Comparison of ENCODE assay signal across 1 cellular context in genomic region chr1:172185206-172185605, GRCh38.
TF ChIP-seq lines count a peak whose summit lies in the region.

No MANE protein-coding gene starts in this region.

TF ChIP-seq in GM12878, 131 proteins besides CTCF, POLR2A, EP300 and RAD21 (continued from another document and continues in another):
- TF ChIP-seq, protein P1, sequence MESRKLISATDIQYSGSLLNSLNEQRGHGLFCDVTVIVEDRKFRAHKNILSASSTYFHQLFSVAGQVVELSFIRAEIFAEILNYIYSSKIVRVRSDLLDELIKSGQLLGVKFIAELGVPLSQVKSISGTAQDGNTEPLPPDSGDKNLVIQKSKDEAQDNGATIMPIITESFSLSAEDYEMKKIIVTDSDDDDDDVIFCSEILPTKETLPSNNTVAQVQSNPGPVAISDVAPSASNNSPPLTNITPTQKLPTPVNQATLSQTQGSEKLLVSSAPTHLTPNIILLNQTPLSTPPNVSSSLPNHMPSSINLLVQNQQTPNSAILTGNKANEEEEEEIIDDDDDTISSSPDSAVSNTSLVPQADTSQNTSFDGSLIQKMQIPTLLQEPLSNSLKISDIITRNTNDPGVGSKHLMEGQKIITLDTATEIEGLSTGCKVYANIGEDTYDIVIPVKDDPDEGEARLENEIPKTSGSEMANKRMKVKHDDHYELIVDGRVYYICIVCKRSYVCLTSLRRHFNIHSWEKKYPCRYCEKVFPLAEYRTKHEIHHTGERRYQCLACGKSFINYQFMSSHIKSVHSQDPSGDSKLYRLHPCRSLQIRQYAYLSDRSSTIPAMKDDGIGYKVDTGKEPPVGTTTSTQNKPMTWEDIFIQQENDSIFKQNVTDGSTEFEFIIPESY (IDR thresholded peaks at IDR 0.05): no peak
- TF ChIP-seq ZSCAN29 (IDR thresholded peaks at IDR 0.05): no peak
- TF ChIP-seq WRNIP1 (IDR thresholded peaks at IDR 0.05; ENCODE audit: borderline replicate concordance, low read depth, low read length): no peak
- TF ChIP-seq NFXL1 (IDR thresholded peaks at IDR 0.05; ENCODE audit: borderline replicate concordance): no peak
- TF ChIP-seq MYB (IDR thresholded peaks at IDR 0.05; ENCODE audit: borderline replicate concordance, low read depth, low read length): no peak
- TF ChIP-seq TAF1 (IDR thresholded peaks at IDR 0.05; ENCODE audit: borderline replicate concordance, low read depth, low read length): no peak
- TF ChIP-seq STAT3 (IDR thresholded peaks at IDR 0.05; ENCODE audit: low read depth, low read length): 0 out of 2 replicates have a peak, but pooled peaks have one; percentile 38
- TF ChIP-seq JUNB (IDR thresholded peaks at IDR 0.05): no peak
- no peak for TF ChIP-seq BCL3 (IDR thresholded peaks at IDR 0.05; ENCODE audit: borderline replicate concordance, insufficient read depth, low read depth, low read length, poor library complexity, severe bottlenecking)
- no peak for TF ChIP-seq GABPA (IDR thresholded peaks at IDR 0.05; ENCODE audit: low read depth)
- no peak for TF ChIP-seq ZNF274 (IDR thresholded peaks at IDR 0.05; ENCODE audit: insufficient read depth, insufficient read length)
- TF ChIP-seq NKRF (conservative IDR thresholded peaks at IDR 0.05): no peak
- peak; percentile 38 for TF ChIP-seq SKIL (IDR thresholded peaks at IDR 0.05; ENCODE audit: low read depth, poor library complexity, severe bottlenecking)
- peak; percentile 68; the same call in 1 of the 2 replicates for TF ChIP-seq RELB (IDR thresholded peaks at IDR 0.05; ENCODE audit: low read depth)
- TF ChIP-seq, protein P2, sequence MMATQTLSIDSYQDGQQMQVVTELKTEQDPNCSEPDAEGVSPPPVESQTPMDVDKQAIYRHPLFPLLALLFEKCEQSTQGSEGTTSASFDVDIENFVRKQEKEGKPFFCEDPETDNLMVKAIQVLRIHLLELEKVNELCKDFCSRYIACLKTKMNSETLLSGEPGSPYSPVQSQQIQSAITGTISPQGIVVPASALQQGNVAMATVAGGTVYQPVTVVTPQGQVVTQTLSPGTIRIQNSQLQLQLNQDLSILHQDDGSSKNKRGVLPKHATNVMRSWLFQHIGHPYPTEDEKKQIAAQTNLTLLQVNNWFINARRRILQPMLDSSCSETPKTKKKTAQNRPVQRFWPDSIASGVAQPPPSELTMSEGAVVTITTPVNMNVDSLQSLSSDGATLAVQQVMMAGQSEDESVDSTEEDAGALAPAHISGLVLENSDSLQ (IDR thresholded peaks at IDR 0.05): no peak
- no peak for TF ChIP-seq TCF3 (IDR thresholded peaks at IDR 0.05; ENCODE audit: borderline replicate concordance, insufficient read depth, low read depth, low read length)
- 0 out of 2 replicates have a peak, but pooled peaks have one; percentile 49 for TF ChIP-seq GATAD2B (conservative IDR thresholded peaks at IDR 0.05; ENCODE audit: low read depth)
- TF ChIP-seq ZNF24 (IDR thresholded peaks at IDR 0.05): peak; percentile 81
- 0 out of 3 replicates have a peak, but pooled peaks have one; percentile 28 for TF ChIP-seq POU2F2 (IDR thresholded peaks at IDR 0.05; ENCODE audit: borderline replicate concordance, low read depth, low read length)
- TF ChIP-seq, protein P3, sequence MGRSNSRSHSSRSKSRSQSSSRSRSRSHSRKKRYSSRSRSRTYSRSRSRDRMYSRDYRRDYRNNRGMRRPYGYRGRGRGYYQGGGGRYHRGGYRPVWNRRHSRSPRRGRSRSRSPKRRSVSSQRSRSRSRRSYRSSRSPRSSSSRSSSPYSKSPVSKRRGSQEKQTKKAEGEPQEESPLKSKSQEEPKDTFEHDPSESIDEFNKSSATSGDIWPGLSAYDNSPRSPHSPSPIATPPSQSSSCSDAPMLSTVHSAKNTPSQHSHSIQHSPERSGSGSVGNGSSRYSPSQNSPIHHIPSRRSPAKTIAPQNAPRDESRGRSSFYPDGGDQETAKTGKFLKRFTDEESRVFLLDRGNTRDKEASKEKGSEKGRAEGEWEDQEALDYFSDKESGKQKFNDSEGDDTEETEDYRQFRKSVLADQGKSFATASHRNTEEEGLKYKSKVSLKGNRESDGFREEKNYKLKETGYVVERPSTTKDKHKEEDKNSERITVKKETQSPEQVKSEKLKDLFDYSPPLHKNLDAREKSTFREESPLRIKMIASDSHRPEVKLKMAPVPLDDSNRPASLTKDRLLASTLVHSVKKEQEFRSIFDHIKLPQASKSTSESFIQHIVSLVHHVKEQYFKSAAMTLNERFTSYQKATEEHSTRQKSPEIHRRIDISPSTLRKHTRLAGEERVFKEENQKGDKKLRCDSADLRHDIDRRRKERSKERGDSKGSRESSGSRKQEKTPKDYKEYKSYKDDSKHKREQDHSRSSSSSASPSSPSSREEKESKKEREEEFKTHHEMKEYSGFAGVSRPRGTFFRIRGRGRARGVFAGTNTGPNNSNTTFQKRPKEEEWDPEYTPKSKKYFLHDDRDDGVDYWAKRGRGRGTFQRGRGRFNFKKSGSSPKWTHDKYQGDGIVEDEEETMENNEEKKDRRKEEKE (IDR thresholded peaks at IDR 0.05): no peak
- TF ChIP-seq CHD1 (IDR thresholded peaks at IDR 0.05; ENCODE audit: low read depth, low read length): no peak
- 0 out of 2 replicates have a peak, but pooled peaks have one; percentile 41 for TF ChIP-seq CBX5 (IDR thresholded peaks at IDR 0.05; ENCODE audit: low read depth)
- TF ChIP-seq ATF3 (IDR thresholded peaks at IDR 0.05; ENCODE audit: borderline replicate concordance, extremely low read depth, low read depth, low read length): no peak
- TF ChIP-seq SMARCA5 (IDR thresholded peaks at IDR 0.05): no peak
- no peak for TF ChIP-seq CBX3 (IDR thresholded peaks at IDR 0.05; ENCODE audit: borderline replicate concordance, low read depth)
- TF ChIP-seq PML (IDR thresholded peaks at IDR 0.05; ENCODE audit: low read length): no peak
- TF ChIP-seq, protein P4, sequence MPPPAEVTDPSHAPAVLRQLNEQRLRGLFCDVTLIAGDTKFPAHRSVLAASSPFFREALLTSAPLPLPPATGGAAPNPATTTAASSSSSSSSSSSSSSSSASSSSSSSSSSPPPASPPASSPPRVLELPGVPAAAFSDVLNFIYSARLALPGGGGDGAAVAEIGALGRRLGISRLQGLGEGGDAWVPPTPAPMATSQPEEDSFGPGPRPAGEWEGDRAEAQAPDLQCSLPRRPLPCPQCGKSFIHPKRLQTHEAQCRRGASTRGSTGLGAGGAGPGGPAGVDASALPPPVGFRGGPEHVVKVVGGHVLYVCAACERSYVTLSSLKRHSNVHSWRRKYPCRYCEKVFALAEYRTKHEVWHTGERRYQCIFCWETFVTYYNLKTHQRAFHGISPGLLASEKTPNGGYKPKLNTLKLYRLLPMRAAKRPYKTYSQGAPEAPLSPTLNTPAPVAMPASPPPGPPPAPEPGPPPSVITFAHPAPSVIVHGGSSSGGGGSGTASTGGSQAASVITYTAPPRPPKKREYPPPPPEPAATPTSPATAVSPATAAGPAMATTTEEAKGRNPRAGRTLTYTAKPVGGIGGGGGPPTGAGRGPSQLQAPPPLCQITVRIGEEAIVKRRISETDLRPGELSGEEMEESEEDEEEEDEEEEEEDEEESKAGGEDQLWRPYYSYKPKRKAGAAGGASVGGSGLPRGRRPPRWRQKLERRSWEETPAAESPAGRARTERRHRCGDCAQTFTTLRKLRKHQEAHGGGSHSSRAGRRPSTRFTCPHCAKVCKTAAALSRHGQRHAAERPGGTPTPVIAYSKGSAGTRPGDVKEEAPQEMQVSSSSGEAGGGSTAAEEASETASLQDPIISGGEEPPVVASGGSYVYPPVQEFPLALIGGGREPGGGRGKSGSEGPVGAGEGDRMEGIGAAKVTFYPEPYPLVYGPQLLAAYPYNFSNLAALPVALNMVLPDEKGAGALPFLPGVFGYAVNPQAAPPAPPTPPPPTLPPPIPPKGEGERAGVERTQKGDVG (CRISPR knock-in tag; IDR thresholded peaks at IDR 0.05): no peak
- no peak for TF ChIP-seq NR2C1 (IDR thresholded peaks at IDR 0.05)
- TF ChIP-seq FOXM1 (IDR thresholded peaks at IDR 0.05; ENCODE audit: low read depth, low read length): no peak
- TF ChIP-seq, protein P5, sequence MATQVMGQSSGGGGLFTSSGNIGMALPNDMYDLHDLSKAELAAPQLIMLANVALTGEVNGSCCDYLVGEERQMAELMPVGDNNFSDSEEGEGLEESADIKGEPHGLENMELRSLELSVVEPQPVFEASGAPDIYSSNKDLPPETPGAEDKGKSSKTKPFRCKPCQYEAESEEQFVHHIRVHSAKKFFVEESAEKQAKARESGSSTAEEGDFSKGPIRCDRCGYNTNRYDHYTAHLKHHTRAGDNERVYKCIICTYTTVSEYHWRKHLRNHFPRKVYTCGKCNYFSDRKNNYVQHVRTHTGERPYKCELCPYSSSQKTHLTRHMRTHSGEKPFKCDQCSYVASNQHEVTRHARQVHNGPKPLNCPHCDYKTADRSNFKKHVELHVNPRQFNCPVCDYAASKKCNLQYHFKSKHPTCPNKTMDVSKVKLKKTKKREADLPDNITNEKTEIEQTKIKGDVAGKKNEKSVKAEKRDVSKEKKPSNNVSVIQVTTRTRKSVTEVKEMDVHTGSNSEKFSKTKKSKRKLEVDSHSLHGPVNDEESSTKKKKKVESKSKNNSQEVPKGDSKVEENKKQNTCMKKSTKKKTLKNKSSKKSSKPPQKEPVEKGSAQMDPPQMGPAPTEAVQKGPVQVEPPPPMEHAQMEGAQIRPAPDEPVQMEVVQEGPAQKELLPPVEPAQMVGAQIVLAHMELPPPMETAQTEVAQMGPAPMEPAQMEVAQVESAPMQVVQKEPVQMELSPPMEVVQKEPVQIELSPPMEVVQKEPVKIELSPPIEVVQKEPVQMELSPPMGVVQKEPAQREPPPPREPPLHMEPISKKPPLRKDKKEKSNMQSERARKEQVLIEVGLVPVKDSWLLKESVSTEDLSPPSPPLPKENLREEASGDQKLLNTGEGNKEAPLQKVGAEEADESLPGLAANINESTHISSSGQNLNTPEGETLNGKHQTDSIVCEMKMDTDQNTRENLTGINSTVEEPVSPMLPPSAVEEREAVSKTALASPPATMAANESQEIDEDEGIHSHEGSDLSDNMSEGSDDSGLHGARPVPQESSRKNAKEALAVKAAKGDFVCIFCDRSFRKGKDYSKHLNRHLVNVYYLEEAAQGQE (IDR thresholded peaks at IDR 0.05; ENCODE audit: low read depth, low read length): no peak
- no peak for TF ChIP-seq MXI1 (IDR thresholded peaks at IDR 0.05; ENCODE audit: low read depth, low read length)
- TF ChIP-seq, protein P6, sequence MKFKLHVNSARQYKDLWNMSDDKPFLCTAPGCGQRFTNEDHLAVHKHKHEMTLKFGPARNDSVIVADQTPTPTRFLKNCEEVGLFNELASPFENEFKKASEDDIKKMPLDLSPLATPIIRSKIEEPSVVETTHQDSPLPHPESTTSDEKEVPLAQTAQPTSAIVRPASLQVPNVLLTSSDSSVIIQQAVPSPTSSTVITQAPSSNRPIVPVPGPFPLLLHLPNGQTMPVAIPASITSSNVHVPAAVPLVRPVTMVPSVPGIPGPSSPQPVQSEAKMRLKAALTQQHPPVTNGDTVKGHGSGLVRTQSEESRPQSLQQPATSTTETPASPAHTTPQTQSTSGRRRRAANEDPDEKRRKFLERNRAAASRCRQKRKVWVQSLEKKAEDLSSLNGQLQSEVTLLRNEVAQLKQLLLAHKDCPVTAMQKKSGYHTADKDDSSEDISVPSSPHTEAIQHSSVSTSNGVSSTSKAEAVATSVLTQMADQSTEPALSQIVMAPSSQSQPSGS (IDR thresholded peaks at IDR 0.05; ENCODE audit: low read length): peak; percentile 53
